Comparison of ENCODE assay signal across 2 cellular contexts in the genomic region with DNA sequence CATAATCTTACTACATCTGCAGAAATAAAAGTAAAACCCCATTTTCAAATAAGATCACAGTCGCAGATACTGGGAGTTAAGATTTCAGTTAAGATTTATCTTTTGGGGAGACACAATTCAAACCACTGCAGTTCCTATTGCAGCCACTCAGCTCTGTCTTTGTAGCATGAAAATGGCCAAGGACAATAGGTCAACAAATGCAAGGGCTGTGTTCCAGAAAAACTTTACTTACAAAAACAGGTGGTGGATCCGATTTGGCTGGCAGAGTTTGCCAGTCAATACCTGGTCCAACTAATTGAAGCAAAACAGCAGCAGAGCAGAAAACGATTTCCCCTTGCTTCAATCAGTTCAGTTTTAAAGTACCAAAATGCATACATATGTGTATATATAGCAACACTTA.
TF ChIP-seq lines count a peak whose summit lies in the region.

No MANE protein-coding gene starts in this region.

TF ChIP-seq in liver, 16 proteins besides CTCF, POLR2A, EP300 and RAD21:
- TF ChIP-seq GABPA (IDR thresholded peaks at IDR 0.05 in 1 of 2, conservative IDR thresholded peaks at IDR 0.05 in 1 of 2), result no peak
- TF ChIP-seq FOXA2 (IDR thresholded peaks at IDR 0.05), result no peak
- TF ChIP-seq RXRA (IDR thresholded peaks at IDR 0.05), result no peak
- no peak for TF ChIP-seq FOXA1 (IDR thresholded peaks at IDR 0.05)
- no peak for TF ChIP-seq HNF4G (IDR thresholded peaks at IDR 0.05)
- TF ChIP-seq, protein P1, sequence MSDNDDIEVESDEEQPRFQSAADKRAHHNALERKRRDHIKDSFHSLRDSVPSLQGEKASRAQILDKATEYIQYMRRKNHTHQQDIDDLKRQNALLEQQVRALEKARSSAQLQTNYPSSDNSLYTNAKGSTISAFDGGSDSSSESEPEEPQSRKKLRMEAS (IDR thresholded peaks at IDR 0.05), result no peak
- TF ChIP-seq, protein P2, sequence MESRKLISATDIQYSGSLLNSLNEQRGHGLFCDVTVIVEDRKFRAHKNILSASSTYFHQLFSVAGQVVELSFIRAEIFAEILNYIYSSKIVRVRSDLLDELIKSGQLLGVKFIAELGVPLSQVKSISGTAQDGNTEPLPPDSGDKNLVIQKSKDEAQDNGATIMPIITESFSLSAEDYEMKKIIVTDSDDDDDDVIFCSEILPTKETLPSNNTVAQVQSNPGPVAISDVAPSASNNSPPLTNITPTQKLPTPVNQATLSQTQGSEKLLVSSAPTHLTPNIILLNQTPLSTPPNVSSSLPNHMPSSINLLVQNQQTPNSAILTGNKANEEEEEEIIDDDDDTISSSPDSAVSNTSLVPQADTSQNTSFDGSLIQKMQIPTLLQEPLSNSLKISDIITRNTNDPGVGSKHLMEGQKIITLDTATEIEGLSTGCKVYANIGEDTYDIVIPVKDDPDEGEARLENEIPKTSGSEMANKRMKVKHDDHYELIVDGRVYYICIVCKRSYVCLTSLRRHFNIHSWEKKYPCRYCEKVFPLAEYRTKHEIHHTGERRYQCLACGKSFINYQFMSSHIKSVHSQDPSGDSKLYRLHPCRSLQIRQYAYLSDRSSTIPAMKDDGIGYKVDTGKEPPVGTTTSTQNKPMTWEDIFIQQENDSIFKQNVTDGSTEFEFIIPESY (IDR thresholded peaks at IDR 0.05), result no peak
- TF ChIP-seq JUND (IDR thresholded peaks at IDR 0.05), result no peak
- no peak for TF ChIP-seq EGR1 (IDR thresholded peaks at IDR 0.05; ENCODE audit: low read depth in 2 of 2)
- no peak for TF ChIP-seq HNF4A (conservative IDR thresholded peaks at IDR 0.05)
- TF ChIP-seq SP1 (IDR thresholded peaks at IDR 0.05), result no peak
- TF ChIP-seq, protein P3, sequence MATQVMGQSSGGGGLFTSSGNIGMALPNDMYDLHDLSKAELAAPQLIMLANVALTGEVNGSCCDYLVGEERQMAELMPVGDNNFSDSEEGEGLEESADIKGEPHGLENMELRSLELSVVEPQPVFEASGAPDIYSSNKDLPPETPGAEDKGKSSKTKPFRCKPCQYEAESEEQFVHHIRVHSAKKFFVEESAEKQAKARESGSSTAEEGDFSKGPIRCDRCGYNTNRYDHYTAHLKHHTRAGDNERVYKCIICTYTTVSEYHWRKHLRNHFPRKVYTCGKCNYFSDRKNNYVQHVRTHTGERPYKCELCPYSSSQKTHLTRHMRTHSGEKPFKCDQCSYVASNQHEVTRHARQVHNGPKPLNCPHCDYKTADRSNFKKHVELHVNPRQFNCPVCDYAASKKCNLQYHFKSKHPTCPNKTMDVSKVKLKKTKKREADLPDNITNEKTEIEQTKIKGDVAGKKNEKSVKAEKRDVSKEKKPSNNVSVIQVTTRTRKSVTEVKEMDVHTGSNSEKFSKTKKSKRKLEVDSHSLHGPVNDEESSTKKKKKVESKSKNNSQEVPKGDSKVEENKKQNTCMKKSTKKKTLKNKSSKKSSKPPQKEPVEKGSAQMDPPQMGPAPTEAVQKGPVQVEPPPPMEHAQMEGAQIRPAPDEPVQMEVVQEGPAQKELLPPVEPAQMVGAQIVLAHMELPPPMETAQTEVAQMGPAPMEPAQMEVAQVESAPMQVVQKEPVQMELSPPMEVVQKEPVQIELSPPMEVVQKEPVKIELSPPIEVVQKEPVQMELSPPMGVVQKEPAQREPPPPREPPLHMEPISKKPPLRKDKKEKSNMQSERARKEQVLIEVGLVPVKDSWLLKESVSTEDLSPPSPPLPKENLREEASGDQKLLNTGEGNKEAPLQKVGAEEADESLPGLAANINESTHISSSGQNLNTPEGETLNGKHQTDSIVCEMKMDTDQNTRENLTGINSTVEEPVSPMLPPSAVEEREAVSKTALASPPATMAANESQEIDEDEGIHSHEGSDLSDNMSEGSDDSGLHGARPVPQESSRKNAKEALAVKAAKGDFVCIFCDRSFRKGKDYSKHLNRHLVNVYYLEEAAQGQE (IDR thresholded peaks at IDR 0.05), result no peak
- TF ChIP-seq, protein P4, sequence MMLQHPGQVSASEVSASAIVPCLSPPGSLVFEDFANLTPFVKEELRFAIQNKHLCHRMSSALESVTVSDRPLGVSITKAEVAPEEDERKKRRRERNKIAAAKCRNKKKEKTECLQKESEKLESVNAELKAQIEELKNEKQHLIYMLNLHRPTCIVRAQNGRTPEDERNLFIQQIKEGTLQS (IDR thresholded peaks at IDR 0.05), result no peak
- TF ChIP-seq TAF1 (conservative IDR thresholded peaks at IDR 0.05), result no peak
- TF ChIP-seq YY1 (IDR thresholded peaks at IDR 0.05), result no peak

TF ChIP-seq in HepG2, 621 proteins besides CTCF, POLR2A, EP300 and RAD21:
- TF ChIP-seq ZNF761 (CRISPR knock-in tag; conservative IDR thresholded peaks at IDR 0.05) (no peak), MTA1 (CRISPR knock-in tag; IDR thresholded peaks at IDR 0.05; ENCODE audit: borderline replicate concordance) (no peak), SRSF1 (optimal IDR thresholded peaks at IDR 0.05; ENCODE audit: low read depth, low read length) (no peak), BCL6 (CRISPR knock-in tag; IDR thresholded peaks at IDR 0.05) (no peak), SYNCRIP (IDR thresholded peaks at IDR 0.05; ENCODE audit: insufficient read depth, low read depth, low read length) (no peak), ZFX (CRISPR knock-in tag; IDR thresholded peaks at IDR 0.05; ENCODE audit: low read depth) (no peak), DPF2 (CRISPR knock-in tag; IDR thresholded peaks at IDR 0.05; ENCODE audit: borderline replicate concordance, low read depth) (no peak), PHF20 (CRISPR knock-in tag; IDR thresholded peaks at IDR 0.05) (no peak), ZNF235 (CRISPR knock-in tag; IDR thresholded peaks at IDR 0.05; ENCODE audit: borderline replicate concordance) (no peak), FOXK2 (IDR thresholded peaks at IDR 0.05) (no peak), FOXK1 (CRISPR knock-in tag; IDR thresholded peaks at IDR 0.05; ENCODE audit: borderline replicate concordance, low read depth) (no peak), ATF7 (IDR thresholded peaks at IDR 0.05) (no peak; the same call in 1 of the 2 replicates), ATF7 (CRISPR knock-in tag; IDR thresholded peaks at IDR 0.05) (no peak), ZNF781 (CRISPR knock-in tag; IDR thresholded peaks at IDR 0.05; ENCODE audit: borderline replicate concordance, not compliant biosample characterization) (no peak), ZNF263 (CRISPR knock-in tag; IDR thresholded peaks at IDR 0.05) (no peak), YY1 (IDR thresholded peaks at IDR 0.05; ENCODE audit: insufficient read depth, insufficient replicate concordance, low read depth, low read length) (no peak), ZNF878 (CRISPR knock-in tag; IDR thresholded peaks at IDR 0.05) (no peak), TCF12 (IDR thresholded peaks at IDR 0.05) (no peak), TCF12 (CRISPR knock-in tag; IDR thresholded peaks at IDR 0.05) (no peak), ZMYM4 (CRISPR knock-in tag; IDR thresholded peaks at IDR 0.05) (no peak)
- TF ChIP-seq, protein P5, sequence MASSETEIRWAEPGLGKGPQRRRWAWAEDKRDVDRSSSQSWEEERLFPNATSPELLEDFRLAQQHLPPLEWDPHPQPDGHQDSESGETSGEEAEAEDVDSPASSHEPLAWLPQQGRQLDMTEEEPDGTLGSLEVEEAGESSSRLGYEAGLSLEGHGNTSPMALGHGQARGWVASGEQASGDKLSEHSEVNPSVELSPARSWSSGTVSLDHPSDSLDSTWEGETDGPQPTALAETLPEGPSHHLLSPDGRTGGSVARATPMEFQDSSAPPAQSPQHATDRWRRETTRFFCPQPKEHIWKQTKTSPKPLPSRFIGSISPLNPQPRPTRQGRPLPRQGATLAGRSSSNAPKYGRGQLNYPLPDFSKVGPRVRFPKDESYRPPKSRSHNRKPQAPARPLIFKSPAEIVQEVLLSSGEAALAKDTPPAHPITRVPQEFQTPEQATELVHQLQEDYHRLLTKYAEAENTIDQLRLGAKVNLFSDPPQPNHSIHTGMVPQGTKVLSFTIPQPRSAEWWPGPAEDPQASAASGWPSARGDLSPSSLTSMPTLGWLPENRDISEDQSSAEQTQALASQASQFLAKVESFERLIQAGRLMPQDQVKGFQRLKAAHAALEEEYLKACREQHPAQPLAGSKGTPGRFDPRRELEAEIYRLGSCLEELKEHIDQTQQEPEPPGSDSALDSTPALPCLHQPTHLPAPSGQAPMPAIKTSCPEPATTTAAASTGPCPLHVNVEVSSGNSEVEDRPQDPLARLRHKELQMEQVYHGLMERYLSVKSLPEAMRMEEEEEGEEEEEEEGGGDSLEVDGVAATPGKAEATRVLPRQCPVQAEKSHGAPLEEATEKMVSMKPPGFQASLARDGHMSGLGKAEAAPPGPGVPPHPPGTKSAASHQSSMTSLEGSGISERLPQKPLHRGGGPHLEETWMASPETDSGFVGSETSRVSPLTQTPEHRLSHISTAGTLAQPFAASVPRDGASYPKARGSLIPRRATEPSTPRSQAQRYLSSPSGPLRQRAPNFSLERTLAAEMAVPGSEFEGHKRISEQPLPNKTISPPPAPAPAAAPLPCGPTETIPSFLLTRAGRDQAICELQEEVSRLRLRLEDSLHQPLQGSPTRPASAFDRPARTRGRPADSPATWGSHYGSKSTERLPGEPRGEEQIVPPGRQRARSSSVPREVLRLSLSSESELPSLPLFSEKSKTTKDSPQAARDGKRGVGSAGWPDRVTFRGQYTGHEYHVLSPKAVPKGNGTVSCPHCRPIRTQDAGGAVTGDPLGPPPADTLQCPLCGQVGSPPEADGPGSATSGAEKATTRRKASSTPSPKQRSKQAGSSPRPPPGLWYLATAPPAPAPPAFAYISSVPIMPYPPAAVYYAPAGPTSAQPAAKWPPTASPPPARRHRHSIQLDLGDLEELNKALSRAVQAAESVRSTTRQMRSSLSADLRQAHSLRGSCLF (CRISPR knock-in tag; IDR thresholded peaks at IDR 0.05; ENCODE audit: borderline replicate concordance), result no peak
- TF ChIP-seq, protein P6, sequence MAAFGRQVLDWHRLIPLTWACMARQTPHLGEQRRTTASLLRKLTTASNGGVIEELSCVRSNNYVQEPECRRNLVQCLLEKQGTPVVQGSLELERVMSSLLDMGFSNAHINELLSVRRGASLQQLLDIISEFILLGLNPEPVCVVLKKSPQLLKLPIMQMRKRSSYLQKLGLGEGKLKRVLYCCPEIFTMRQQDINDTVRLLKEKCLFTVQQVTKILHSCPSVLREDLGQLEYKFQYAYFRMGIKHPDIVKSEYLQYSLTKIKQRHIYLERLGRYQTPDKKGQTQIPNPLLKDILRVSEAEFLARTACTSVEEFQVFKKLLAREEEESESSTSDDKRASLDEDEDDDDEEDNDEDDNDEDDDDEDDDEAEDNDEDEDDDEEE (CRISPR knock-in tag; IDR thresholded peaks at IDR 0.05), result no peak
TF ChIP-seq in HepG2: peak in this region for 0.
